In genomic region chr14:61108742-61109141, GRCh38 we compare ENCODE assay signal across 19 cellular contexts.
DNase-seq lines count a peak whose midpoint lies in the region; ATAC-seq and TF ChIP-seq lines count a peak whose summit lies in the region.
"Had no signal": no experiment of that assay in that cellular context is flagged by ENCODE, and none has a peak within 500 bp of the region (broad histone marks: within the 10 kb centered on the region; RNA-seq: fewer than 3 reads in every experiment).

No MANE protein-coding gene starts in this region.

- no peaks in the 10 kb centered on the region for H3K9me3 ChIP-seq in Karpas-422 (ENCODE audit: low read length)
- no peaks in the 10 kb centered on the region for H3K9me3 ChIP-seq in psoas muscle
- H3K9me3 ChIP-seq: SJSA1 had no signal

- H3K9me2 ChIP-seq in Karpas-422 (replicated peaks; ENCODE audit: insufficient read depth, low read length), result no peaks in the 10 kb centered on the region

- ATAC-seq in psoas muscle, result no peak
- ATAC-seq: CD8-positive, alpha-beta T cell; K562 had no signal

- intact Hi-C loops in psoas muscle (cut with DNase I), result no loop called here

- 59 to 75% (median 71%) methylated on average over 8 of the region's 8 CpGs for WGBS in psoas muscle, 3 donors

- H3K9ac ChIP-seq in Karpas-422 (ENCODE audit: low read length), result peak overlapping the region; percentile 39

- H3K4me1 ChIP-seq in Karpas-422 (ENCODE audit: low read length) (peaks cover 73% of the 10 kb centered on the region), psoas muscle (peaks cover 58% of the 10 kb centered on the region)

- no peak overlapping the region for H2AFZ ChIP-seq in Karpas-422 (ENCODE audit: low read length)

- H4K20me1 ChIP-seq in Karpas-422 (ENCODE audit: insufficient read depth, low read depth, low read length), result no peaks in the 10 kb centered on the region

- TF ChIP-seq CTCF in foreskin fibroblast (IDR thresholded peaks at IDR 0.05; ENCODE audit: low read depth, low read length), result no peak
- TF ChIP-seq CTCF in psoas muscle (IDR thresholded peaks at IDR 0.05), result no peak

- DNase-seq in Karpas-422 (no peak), foreskin fibroblast (peak; percentile 37 to 47), psoas muscle (no peak), NCI-H2107 treated with DMSO at 0.1 percent for 48 hours (lab: John Stamatoyannopoulos, UW; ENCODE audit: unreplicated experiment) (no peak), cerebellar nuclear complex (lab: John Stamatoyannopoulos, UW) (no peak), D341Med (ENCODE audit: low spot score) (no peak), NOMO-1 treated with DMSO at 0.1 percent for 48 hours (lab: John Stamatoyannopoulos, UW; ENCODE audit: unreplicated experiment) (no peak)
- DNase-seq: AML-193; C1 segment of cervical spinal cord; CD8-positive, alpha-beta T cell; DMS153; NCI-H1105; NCI-H146; NCI-H2029 treated with DMSO at 0.1 percent for 48 hours; NCI-H2171; NCI-H524 treated with DMSO at 0.1 percent for 48 hours; OCI-M1 had no signal

- H3K4me2 ChIP-seq in Karpas-422 (ENCODE audit: low read depth, low read length, poor library complexity, severe bottlenecking), result peak overlapping the region; percentile 4

- H3K27me3 ChIP-seq in Karpas-422 (ENCODE audit: low read length) (no peaks in the 10 kb centered on the region), psoas muscle (ENCODE audit: insufficient read depth in 3 of 3, low read length in 2 of 3) (no peaks in the 10 kb centered on the region)
- H3K27me3 ChIP-seq: SJSA1 had no signal

- H3K79me2 ChIP-seq in Karpas-422 (ENCODE audit: low read length), result no peaks in the 10 kb centered on the region; the same call in 1 of the 2 replicates

- H3K4me3 ChIP-seq in Karpas-422 (ENCODE audit: low read length) (no peak overlapping the region), foreskin fibroblast (ENCODE audit: low read depth in 1 of 2, low read length in 2 of 2) (no peak overlapping the region), psoas muscle (no peak overlapping the region)
- H3K4me3 ChIP-seq: K562, SJSA1 had no signal

- H3K36me3 ChIP-seq in Karpas-422 (ENCODE audit: insufficient read depth, low read length), result no peaks in the 10 kb centered on the region
- H3K36me3 ChIP-seq in psoas muscle (ENCODE audit: insufficient read depth in 1 of 2, low read depth in 1 of 2), result no peaks in the 10 kb centered on the region
- H3K36me3 ChIP-seq: SJSA1 had no signal

- peak overlapping the region; percentile 89 for H3K27ac ChIP-seq in Karpas-422 (ENCODE audit: low read length)
- peak overlapping the region; percentile 73 for H3K27ac ChIP-seq in psoas muscle
- H3K27ac ChIP-seq: SJSA1 had no signal

Comparison
In these comparisons a context has a peak if more than half of its experiments do, and no peak if none do; other contexts are left out.
1. DNase-seq: peak in foreskin fibroblast (2 of 2); none in Karpas-422 (single experiment), psoas muscle (0 of 2), NCI-H2107 treated with DMSO at 0.1 percent for 48 hours (single experiment), cerebellar nuclear complex (0 of 2), D341Med (single experiment) and NOMO-1 treated with DMSO at 0.1 percent for 48 hours (single experiment).